ENCODE assay signal across 12 cellular contexts in genomic region chr4:182179105-182179504, GRCh38.
DNase-seq lines count a peak whose midpoint lies in the region; ATAC-seq and TF ChIP-seq lines count a peak whose summit lies in the region.
"Had no signal": no experiment of that assay in that cellular context is flagged by ENCODE, and none has a peak within 500 bp of the region (broad histone marks: within the 10 kb centered on the region; RNA-seq: fewer than 3 reads in every experiment).

No MANE protein-coding gene starts in this region.

- H3K27me3 ChIP-seq in WERI-Rb-1 (ENCODE audit: insufficient read depth, low read depth, severe bottlenecking) (no peaks in the 10 kb centered on the region), iPS-20b (ENCODE audit: insufficient read depth, low read length) (no peaks in the 10 kb centered on the region)

- intact Hi-C loops in mucosa of descending colon (cut with DNase I, micrococcal nuclease) (no loop called here), natural killer cell (cut with micrococcal nuclease) (no loop called here)

- no peaks in the 10 kb centered on the region for H3K4me1 Mint-ChIP-seq in natural killer cell

- ATAC-seq in mucosa of descending colon = no peak
- ATAC-seq in natural killer cell = no peak
- no peak for ATAC-seq in activated naive CD4-positive, alpha-beta T cell treated with anti-CD3 and anti-CD28 coated beads, Interleukin-2, amount 50 U/mL, for 72 hours
- no peak for ATAC-seq in HG03439 (IDR thresholded peaks at IDR 0.05; ENCODE audit: unreplicated experiment)

- peak; percentile 36 for DNase-seq in COLO668 (lab: John Stamatoyannopoulos, UW; ENCODE audit: unreplicated experiment)
- peak; percentile 79 for DNase-seq in LHCN-M2 (ENCODE audit: low read depth)
- peak; percentile 41 for DNase-seq in WERI-Rb-1
- no peak for DNase-seq in mucosa of descending colon
- DNase-seq in natural killer cell = no peak
- no peak for DNase-seq in activated naive CD4-positive, alpha-beta T cell treated with anti-CD3 and anti-CD28 coated beads, Interleukin-2, amount 50 U/mL, for 72 hours (ENCODE audit: low spot score in 2 of 2)
- DNase-seq: activated T-cell treated with anti-CD3 and anti-CD28 coated beads for 4 hours; Calu3; NCI-H446 treated with DMSO at 0.1 percent for 48 hours; stimulated activated CD4-positive, alpha-beta T cell treated with anti-CD3 and anti-CD28 coated beads, Interleukin-4, amount 100 ng/mL, for 24 hours had no signal

- peaks cover 33% of the 10 kb centered on the region for H3K4me1 ChIP-seq in iPS-20b (ENCODE audit: insufficient read depth, low read length)
- H3K4me1 ChIP-seq in mucosa of descending colon (ENCODE audit: low read depth) = no peaks in the 10 kb centered on the region

- H3K27ac Mint-ChIP-seq in natural killer cell = no peak overlapping the region
- no peak overlapping the region for H3K27ac Mint-ChIP-seq in activated naive CD4-positive, alpha-beta T cell treated with anti-CD3 and anti-CD28 coated beads, Interleukin-2, amount 50 U/mL, for 72 hours

- H3K27ac ChIP-seq in WERI-Rb-1 = no peak overlapping the region
- no peak overlapping the region for H3K27ac ChIP-seq in iPS-20b (ENCODE audit: low read length)

- peaks cover 0 to 2% of the 10 kb centered on the region in 2 donors for H3K9me3 Mint-ChIP-seq in natural killer cell
- H3K9me3 Mint-ChIP-seq in activated naive CD4-positive, alpha-beta T cell treated with anti-CD3 and anti-CD28 coated beads, Interleukin-2, amount 50 U/mL, for 72 hours = no peaks in the 10 kb centered on the region

- H3K4me3 Mint-ChIP-seq in natural killer cell = no peak overlapping the region

- TF ChIP-seq CTCF in WERI-Rb-1 (IDR thresholded peaks at IDR 0.05; ENCODE audit: low read depth, low read length) = no peak
- TF ChIP-seq CTCF in mucosa of descending colon (IDR thresholded peaks at IDR 0.05) = no peak
- TF ChIP-seq CTCF in natural killer cell (IDR thresholded peaks at IDR 0.05) = no peak

- no peak overlapping the region for H3K4me3 ChIP-seq in WERI-Rb-1 (ENCODE audit: low read depth, low read length)
- peak overlapping the region; percentile 2; the same call in 1 of the 2 replicates for H3K4me3 ChIP-seq in iPS-20b (ENCODE audit: low read length)
- no peak overlapping the region for H3K4me3 ChIP-seq in mucosa of descending colon

- H3K9me3 ChIP-seq in WERI-Rb-1 (ENCODE audit: severe bottlenecking) = no peaks in the 10 kb centered on the region
- H3K9me3 ChIP-seq in iPS-20b (ENCODE audit: insufficient read depth, low read depth, low read length) = no peaks in the 10 kb centered on the region
- no peaks in the 10 kb centered on the region for H3K9me3 ChIP-seq in mucosa of descending colon

- H3K36me3 ChIP-seq in WERI-Rb-1 (no peaks in the 10 kb centered on the region), iPS-20b (ENCODE audit: insufficient read depth, low read depth, low read length) (no peaks in the 10 kb centered on the region), mucosa of descending colon (ENCODE audit: low read depth) (no peaks in the 10 kb centered on the region)

- no peaks in the 10 kb centered on the region for H3K27me3 Mint-ChIP-seq in natural killer cell (ENCODE audit: low read depth in 2 of 2)

- H3K36me3 Mint-ChIP-seq in natural killer cell = no peaks in the 10 kb centered on the region
- H3K36me3 Mint-ChIP-seq in activated naive CD4-positive, alpha-beta T cell treated with anti-CD3 and anti-CD28 coated beads, Interleukin-2, amount 50 U/mL, for 72 hours = no peaks in the 10 kb centered on the region

- H3K9ac ChIP-seq in iPS-20b (ENCODE audit: low read depth, low read length) = peak overlapping the region; percentile 31; the same call in 1 of the 2 replicates

Comparison
In these comparisons a context has a peak if more than half of its experiments do, and no peak if none do; other contexts are left out.
1. DNase-seq: peak in COLO668 (single experiment), LHCN-M2 (single experiment) and WERI-Rb-1 (single experiment); none in mucosa of descending colon (0 of 3), natural killer cell (single experiment) and activated naive CD4-positive, alpha-beta T cell treated with anti-CD3 and anti-CD28 coated beads, Interleukin-2, amount 50 U/mL, for 72 hours (0 of 2).